Comparison of ENCODE assay signal across 11 cellular contexts in the genomic region with DNA sequence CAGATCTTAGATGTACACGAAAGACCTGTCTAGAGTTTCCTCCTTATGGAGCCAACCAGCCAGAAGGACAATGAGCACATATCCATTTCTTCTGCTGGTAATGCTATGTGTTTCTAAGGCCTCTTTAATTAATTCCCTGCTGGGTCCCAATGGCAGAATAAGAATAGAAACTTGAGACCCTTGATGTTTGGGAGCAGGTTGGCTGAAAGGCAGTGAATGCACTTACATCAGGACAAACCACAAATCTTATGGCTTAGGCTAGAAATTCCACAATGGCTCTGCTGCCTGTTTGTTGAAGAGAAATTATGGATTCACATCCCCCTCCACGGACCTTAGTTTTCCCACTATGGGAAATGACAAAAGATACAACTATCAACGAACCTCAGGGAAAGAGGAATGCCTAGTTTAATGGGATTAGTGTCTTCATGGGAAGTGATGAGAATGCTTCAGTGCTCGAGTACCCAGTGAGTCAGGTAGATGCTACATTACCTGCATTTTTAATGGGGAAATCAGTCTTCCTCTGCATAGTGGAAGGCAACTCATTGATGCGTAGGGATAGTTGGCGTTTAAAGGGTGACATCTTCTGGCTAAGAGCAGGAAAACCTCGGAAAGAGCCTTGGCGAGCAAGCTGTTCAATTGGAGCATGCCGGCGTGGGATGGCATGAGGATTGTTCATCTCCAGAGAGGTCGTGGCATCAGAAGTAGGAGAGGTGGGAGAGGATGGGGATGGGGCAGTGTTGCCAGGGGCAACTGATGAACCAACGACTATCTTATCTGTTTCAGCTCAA. TPM values are rescaled to one million over a fixed set of nuclear protein-coding genes. Genes with fewer than 3 reads are reported as not detected.
DNase-seq lines count a peak whose midpoint lies in the region; ATAC-seq and TF ChIP-seq lines count a peak whose summit lies in the region.
"Had no signal": no experiment of that assay in that cellular context is flagged by ENCODE, and none has a peak within 500 bp of the region (broad histone marks: within the 10 kb centered on the region; RNA-seq: fewer than 3 reads in every experiment).

No MANE protein-coding gene starts in this region.

- H3K9me2 ChIP-seq in neural cell (ENCODE audit: insufficient read depth, low read length): no peaks in the 10 kb centered on the region

- H4K20me1 ChIP-seq in neural cell (ENCODE audit: insufficient read depth): no peaks in the 10 kb centered on the region

- H3K27me3 ChIP-seq in endodermal cell (ENCODE audit: control insufficient read depth, insufficient read depth, low read length, poor library complexity, severe bottlenecking) (no peaks in the 10 kb centered on the region), neural cell (ENCODE audit: insufficient read depth, low read depth, low read length) (no peaks in the 10 kb centered on the region)

- H3K36me3 ChIP-seq in endodermal cell (ENCODE audit: control insufficient read depth, insufficient read depth, low read length): peaks cover 81% of the 10 kb centered on the region
- peaks cover 9% of the 10 kb centered on the region for H3K36me3 ChIP-seq in neural cell (ENCODE audit: insufficient read depth, low read length)

- TF ChIP-seq CTCF in endodermal cell (conservative IDR thresholded peaks at IDR 0.05) (peak; percentile 68), neural cell (IDR thresholded peaks at IDR 0.05; ENCODE audit: poor library complexity, severe bottlenecking) (peak; percentile 82)

- H3K79me2 ChIP-seq in neural cell (replicated peaks; ENCODE audit: insufficient read depth, low read length): no peaks in the 10 kb centered on the region

- no peaks in the 10 kb centered on the region for H3K27me3 Mint-ChIP-seq in endodermal cell (ENCODE audit: insufficient read depth)
- H3K27me3 Mint-ChIP-seq: activated naive CD4-positive, alpha-beta T cell treated with anti-CD3 and anti-CD28 coated beads, Interleukin-2, amount 10 ng/mL, durations not matched to agents 7 days and 5 days; naive thymus-derived CD8-positive, alpha-beta T cell had no signal

- no peak overlapping the region for H3K27ac Mint-ChIP-seq in endodermal cell
- H3K27ac Mint-ChIP-seq: activated naive CD4-positive, alpha-beta T cell treated with anti-CD3 and anti-CD28 coated beads, Interleukin-2, amount 10 ng/mL, durations not matched to agents 7 days and 5 days had no signal

- H3K4me1 ChIP-seq in endodermal cell (ENCODE audit: control insufficient read depth, insufficient read depth, low read length): no peaks in the 10 kb centered on the region

- H3K9me3 ChIP-seq in endodermal cell (ENCODE audit: control insufficient read depth, low read length) (no peaks in the 10 kb centered on the region), neural cell (ENCODE audit: low read length) (no peaks in the 10 kb centered on the region)

- peaks cover 47% of the 10 kb centered on the region for H3K36me3 Mint-ChIP-seq in endodermal cell (ENCODE audit: low read depth)

- H3K27ac ChIP-seq in endodermal cell (ENCODE audit: low read depth, low read length): no peak overlapping the region
- no peak overlapping the region for H3K27ac ChIP-seq in neural cell (ENCODE audit: low read length)

- H3F3A ChIP-seq in neural cell (ENCODE audit: insufficient read depth, low read length, poor library complexity, severe bottlenecking): no peaks in the 10 kb centered on the region

- H3K9ac ChIP-seq in endodermal cell (ENCODE audit: extremely low read depth, low read length, poor library complexity, severe bottlenecking): no peak overlapping the region
- no peak overlapping the region for H3K9ac ChIP-seq in neural cell (ENCODE audit: low read length)

- TF ChIP-seq EP300 in neural cell (conservative IDR thresholded peaks at IDR 0.05; ENCODE audit: poor library complexity, severe bottlenecking): no peak

- whole genome bisulfite sequencing in endodermal cell (ENCODE audit: insufficient coverage in 1 of 2, insufficient read length in 1 of 2), 2 experiments: 42 to 57% methylated on average over 11 to 12 of the region's 12 CpGs

- H3K4me3 Mint-ChIP-seq in endodermal cell: no peak overlapping the region
- H3K4me3 Mint-ChIP-seq: activated naive CD4-positive, alpha-beta T cell treated with anti-CD3 and anti-CD28 coated beads, Interleukin-2, amount 10 ng/mL, durations not matched to agents 7 days and 5 days; naive thymus-derived CD8-positive, alpha-beta T cell had no signal

- H2AFZ ChIP-seq in neural cell (ENCODE audit: low read depth, low read length): no peak overlapping the region

- TF ChIP-seq RAD21 in neural cell (conservative IDR thresholded peaks at IDR 0.05): peak; percentile 82

- no peak for ATAC-seq in HG03565 (IDR thresholded peaks at IDR 0.05; ENCODE audit: unreplicated experiment)
- no peak for ATAC-seq in HG03442 (IDR thresholded peaks at IDR 0.05; ENCODE audit: unreplicated experiment)
- ATAC-seq in HG02840 (IDR thresholded peaks at IDR 0.05; ENCODE audit: low FRiP score, unreplicated experiment): no peak
- ATAC-seq: naive thymus-derived CD8-positive, alpha-beta T cell had no signal

- no peak overlapping the region for H3K4me2 ChIP-seq in neural cell (ENCODE audit: low read length)

- H3K4me1 Mint-ChIP-seq in endodermal cell: no peaks in the 10 kb centered on the region

- H3K4me3 ChIP-seq in endodermal cell (ENCODE audit: low read length) (no peak overlapping the region), neural cell (ENCODE audit: low read length) (no peak overlapping the region)

- no peaks in the 10 kb centered on the region for H3K9me3 Mint-ChIP-seq in endodermal cell
- H3K9me3 Mint-ChIP-seq: activated naive CD4-positive, alpha-beta T cell treated with anti-CD3 and anti-CD28 coated beads, Interleukin-2, amount 10 ng/mL, durations not matched to agents 7 days and 5 days; naive thymus-derived CD8-positive, alpha-beta T cell had no signal

- DNase-seq in DMS114 treated with DMSO at 0.1 percent for 48 hours (lab: John Stamatoyannopoulos, UW; ENCODE audit: unreplicated experiment) (peak; percentile 13), NCI-H2227 (lab: John Stamatoyannopoulos, UW; ENCODE audit: unreplicated experiment) (peak; percentile 70), endodermal cell (peak; percentile 79), occipital lobe (lab: John Stamatoyannopoulos, UW) (no peak)
- DNase-seq: activated naive CD4-positive, alpha-beta T cell treated with anti-CD3 and anti-CD28 coated beads, Interleukin-2, amount 10 ng/mL, durations not matched to agents 7 days and 5 days; naive thymus-derived CD8-positive, alpha-beta T cell; NCI-H2029 had no signal

TF ChIP-seq in neural cell, 6 proteins besides CTCF, POLR2A, EP300 and RAD21:
- no peak for TF ChIP-seq TAF1 (IDR thresholded peaks at IDR 0.05; ENCODE audit: low read depth)
- no peak for TF ChIP-seq EZH2 (IDR thresholded peaks at IDR 0.05; ENCODE audit: borderline replicate concordance, insufficient read depth, low read length, poor library complexity, severe bottlenecking)
- TF ChIP-seq POLR2AphosphoS5 (IDR thresholded peaks at IDR 0.05): no peak
- TF ChIP-seq SMC3 (conservative IDR thresholded peaks at IDR 0.05; ENCODE audit: poor library complexity): peak; percentile 82
TF ChIP-seq in neural cell: peak in this region for 1.

RNA-seq across cellular contexts. Expression of a gene that starts 46.5 kb away (rescaled TPM):
- total RNA-seq in endodermal cell (10 to 100 TPM; 18.4 to 20.1 TPM), occipital lobe (1.6 TPM)
- polyA plus RNA-seq in endodermal cell (2013, experiment 1 of 2): 9.0 TPM
- 7.8 TPM for polyA plus RNA-seq in endodermal cell (2013, experiment 2 of 2)
- 0.08 and 0.14 TPM in 2 replicates for polyA plus RNA-seq in neural cell
- polyA minus RNA-seq in neural cell: 0.35 and 0.49 TPM in 2 replicates
